15 cellular contexts compared by ENCODE assay signal in genomic region chr9:129435996-129436676, GRCh38.
DNase-seq lines count a peak whose midpoint lies in the region; ATAC-seq and TF ChIP-seq lines count a peak whose summit lies in the region.
"Had no signal": no experiment of that assay in that cellular context is flagged by ENCODE, and none has a peak within 500 bp of the region (broad histone marks: within the 10 kb centered on the region; RNA-seq: fewer than 3 reads in every experiment).

No MANE protein-coding gene starts in this region.

- H3K9me3 ChIP-seq in WERI-Rb-1 (ENCODE audit: severe bottlenecking): no peaks in the 10 kb centered on the region
- H3K9me3 ChIP-seq: adrenal gland had no signal

- no peak overlapping the region for H3K4me3 ChIP-seq in WERI-Rb-1 (ENCODE audit: low read depth, low read length)

- H3K36me3 ChIP-seq in WERI-Rb-1: no peaks in the 10 kb centered on the region
- H3K36me3 ChIP-seq: adrenal gland had no signal

- H3K27ac ChIP-seq in WERI-Rb-1 (peak overlapping the region; percentile 91), temporal lobe (ENCODE audit: low read depth, low read length) (peak overlapping the region; percentile 81)

- intact Hi-C loops in left colon (cut with DNase I, micrococcal nuclease): no loop called here

- peak; percentile 40 for DNase-seq in DMS53 (lab: John Stamatoyannopoulos, UW)
- DNase-seq in DMS53 treated with DMSO at 0.1 percent for 48 hours (lab: John Stamatoyannopoulos, UW; ENCODE audit: unreplicated experiment): no peak
- peak; percentile 55 for DNase-seq in WERI-Rb-1
- DNase-seq in left colon: no peak
- no peak for DNase-seq in NCI-H774 (lab: John Stamatoyannopoulos, UW)
- no peak for DNase-seq in MV-4-11 (lab: John Stamatoyannopoulos, UW)
- no peak for DNase-seq in SW 1271 (lab: John Stamatoyannopoulos, UW)
- DNase-seq: 8988T; activated CD4-positive, alpha-beta T cell treated with anti-CD3 and anti-CD28 coated beads for 1 hour; GOT3; NCI-H2029 treated with DMSO at 0.1 percent for 48 hours; stimulated activated CD4-positive, alpha-beta T cell treated with anti-CD3 and anti-CD28 coated beads, Interleukin-2, amount 100 ng/mL, for 48 hours; stimulated activated naive B cell treated with anti-CD40 and anti-IgM and Interleukin-4, amounts not matched to agents 10 μg/mL and 1 μg/mL and 100 μg/mL, for 72 hours had no signal

- H3K27me3 ChIP-seq in WERI-Rb-1 (ENCODE audit: insufficient read depth, low read depth, severe bottlenecking): no peaks in the 10 kb centered on the region
- H3K27me3 ChIP-seq: adrenal gland had no signal

- peak; percentile 16 for ATAC-seq in left colon

- TF ChIP-seq CTCF in WERI-Rb-1 (IDR thresholded peaks at IDR 0.05; ENCODE audit: low read depth, low read length): no peak

Comparison
In these comparisons a context has a peak if more than half of its experiments do, and no peak if none do; other contexts are left out.
1. DNase-seq: peak in DMS53 (single experiment) and WERI-Rb-1 (single experiment); none in DMS53 treated with DMSO at 0.1 percent for 48 hours (single experiment), left colon (0 of 2), NCI-H774 (single experiment), MV-4-11 (single experiment) and SW 1271 (0 of 2).